ENCODE assay signal across 10 cellular contexts in the genomic region with DNA sequence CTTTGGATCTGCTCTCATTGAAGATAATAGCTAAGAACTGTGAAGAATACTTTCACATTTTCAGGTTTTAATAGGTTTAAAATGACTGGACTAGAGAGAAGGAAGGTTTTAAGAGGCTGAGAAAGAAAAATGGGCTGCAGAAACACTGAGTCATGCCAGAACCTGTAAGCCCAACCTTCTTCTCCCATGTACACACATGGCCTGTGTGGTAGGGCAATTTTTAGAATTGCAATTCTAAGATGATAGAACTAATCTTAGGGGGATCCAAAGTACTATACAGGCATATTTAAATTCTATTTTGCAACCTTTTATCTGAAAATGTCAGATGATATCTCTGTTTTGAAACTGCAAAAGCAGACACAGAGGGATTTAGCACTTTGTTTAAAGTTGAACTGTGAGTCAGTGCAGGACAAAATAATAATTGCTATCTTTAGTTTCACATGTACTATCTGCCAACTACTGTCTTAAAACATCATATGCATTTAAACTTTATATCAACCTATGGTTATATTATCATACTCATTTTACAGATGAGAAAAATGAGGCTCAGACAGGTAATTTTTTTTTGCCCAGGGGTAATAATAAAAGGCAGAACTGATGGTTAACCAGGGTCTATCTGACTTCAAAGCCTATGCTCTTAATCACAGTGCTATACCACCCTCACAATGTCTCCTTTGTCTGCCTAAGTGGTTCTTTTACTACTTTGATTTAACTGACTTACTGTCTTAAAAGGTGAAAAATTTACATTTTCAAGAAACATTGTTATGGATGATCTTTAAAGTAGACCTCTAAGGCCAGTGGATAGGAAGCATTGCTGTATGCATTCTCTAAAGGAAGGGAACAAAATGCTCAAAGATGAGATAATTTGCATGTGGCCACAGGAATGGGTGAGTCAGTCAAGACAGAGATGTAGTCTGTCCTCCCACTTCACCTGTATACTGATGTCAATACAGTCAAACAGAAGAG. TPM values are rescaled to one million over a fixed set of nuclear protein-coding genes. Genes with fewer than 3 reads are reported as not detected.
A peak's percentile ranks its signal among the peaks of the same experiment; 100 is the strongest.
DNase-seq lines count a peak whose midpoint lies in the region; ATAC-seq, FAIRE-seq and TF ChIP-seq lines count a peak whose summit lies in the region.
"Had no signal": no experiment of that assay in that cellular context is flagged by ENCODE, and none has a peak within 500 bp of the region (broad histone marks: within the 10 kb centered on the region; RNA-seq: fewer than 3 reads in every experiment).

No MANE protein-coding gene starts in this region.

- no peaks in the 10 kb centered on the region for H3K4me1 Mint-ChIP-seq in immature natural killer cell

- TF ChIP-seq CTCF in epithelial cell of esophagus (IDR thresholded peaks at IDR 0.05; ENCODE audit: insufficient read depth, low read depth, low read length, missing control alignments) = no peak

- peaks cover 0 to 7% (median 6%) of the 10 kb centered on the region in 3 donors for H3K27me3 Mint-ChIP-seq in immature natural killer cell (ENCODE audit: low read depth in 3 of 3)

- peaks cover 0 to 2% (median 0%) of the 10 kb centered on the region in 6 donors for H3K9me3 Mint-ChIP-seq in immature natural killer cell

- ATAC-seq in GM21528 (IDR thresholded peaks at IDR 0.05; ENCODE audit: low FRiP score, unreplicated experiment) = peak; percentile 84
- ATAC-seq in HG03457 (IDR thresholded peaks at IDR 0.05; ENCODE audit: unreplicated experiment) = peak; percentile 60
- ATAC-seq in GM19455 (IDR thresholded peaks at IDR 0.05; ENCODE audit: unreplicated experiment) = no peak

- H3K36me3 Mint-ChIP-seq in immature natural killer cell = no peaks in the 10 kb centered on the region

- peak; percentile 68 for FAIRE-seq in GM12891 (lab: Jason Lieb, UNC)

- DNase-seq in GM12891 (ENCODE audit: insufficient read length, low spot score) = no peak
- DNase-seq in epithelial cell of esophagus (ENCODE audit: low read depth) = peak; percentile 84
- no peak for DNase-seq in immature natural killer cell
- no peak for DNase-seq in SKM-1 (lab: John Stamatoyannopoulos, UW; ENCODE audit: unreplicated experiment)
- no peak for DNase-seq in DMS79 treated with DMSO at 0.1 percent for 48 hours (lab: John Stamatoyannopoulos, UW)
- DNase-seq: cortex of kidney, substantia nigra had no signal

- no peak overlapping the region for H3K4me3 Mint-ChIP-seq in immature natural killer cell

- no peak for TF ChIP-seq POLR2A in GM12891 (IDR thresholded peaks at IDR 0.05; ENCODE audit: low read depth, low read length)

- no peak overlapping the region for H3K27ac Mint-ChIP-seq in immature natural killer cell

- no peak overlapping the region for H3K4me3 ChIP-seq in epithelial cell of esophagus (ENCODE audit: low read length)

TF ChIP-seq in GM12891, 5 proteins besides CTCF, POLR2A, EP300 and RAD21:
- no peak for TF ChIP-seq POLR2AphosphoS5 (IDR thresholded peaks at IDR 0.05; ENCODE audit: low read depth, low read length)
- no peak for TF ChIP-seq TAF1 (IDR thresholded peaks at IDR 0.05; ENCODE audit: low read depth, low read length)
- no peak for TF ChIP-seq POU2F2 (IDR thresholded peaks at IDR 0.05; ENCODE audit: low read depth, low read length)
- no peak for TF ChIP-seq SPI1 (IDR thresholded peaks at IDR 0.05; ENCODE audit: low read depth, low read length)
- TF ChIP-seq PAX5 (IDR thresholded peaks at IDR 0.05; ENCODE audit: insufficient read depth, low read length, severe bottlenecking) = no peak

RNA-seq across cellular contexts. Expression of a gene that starts 4.3 kb away (rescaled TPM):
- polyA plus RNA-seq in GM12891 (2012; ENCODE audit: low read depth, missing spikeins) = not detected
- polyA plus RNA-seq in immature natural killer cell = under 1 TPM in 2 of 3 donors, not detected in 1; 0.27 to 0.28 TPM
